In genomic region chr12:46549527-46550265, GRCh38 we compare ENCODE assay signal across 8 cellular contexts.
DNase-seq lines count a peak whose midpoint lies in the region; ATAC-seq, FAIRE-seq and TF ChIP-seq lines count a peak whose summit lies in the region.

No MANE protein-coding gene starts in this region.

- H2AFZ ChIP-seq in endothelial cell of umbilical vein (ENCODE audit: low read depth, low read length), result peak overlapping the region; percentile 54

- H3K9me3 ChIP-seq in endothelial cell of umbilical vein (replicated peaks; ENCODE audit: control insufficient read depth, insufficient read depth, low read length), result no peaks in the 10 kb centered on the region
- no peaks in the 10 kb centered on the region for H3K9me3 ChIP-seq in CD8-positive, alpha-beta T cell (ENCODE audit: low read length)

- H3K4me2 ChIP-seq in endothelial cell of umbilical vein (ENCODE audit: insufficient read depth, low read length), result peak overlapping the region; percentile 11

- TSS peak; percentile 95 for BruUV-seq in endothelial cell of umbilical vein (replicated peaks; lab: Mats Ljungman, UMichigan)

- peaks cover 55% of the 10 kb centered on the region for H3K4me1 Mint-ChIP-seq in T-helper 2 cell treated with Interferon-gamma antibody and Interleukin-4, amounts not matched to agents 5 μg/mL and 100 μg/mL, for 36 hours (ENCODE audit: low read depth)
- H3K4me1 Mint-ChIP-seq in CD8-positive, alpha-beta T cell (ENCODE audit: low read depth), result peaks cover 42% of the 10 kb centered on the region

- H3K27ac ChIP-seq in endothelial cell of umbilical vein (ENCODE audit: insufficient read depth, low read depth, low read length), result peak overlapping the region; percentile 27
- no peak overlapping the region for H3K27ac ChIP-seq in CD8-positive, alpha-beta T cell (ENCODE audit: low read depth, low read length)

- H3K9me1 ChIP-seq in endothelial cell of umbilical vein (replicated peaks; ENCODE audit: control insufficient read depth, extremely low read depth, insufficient read depth, low read length), result no peaks in the 10 kb centered on the region

- CTCF ChIA-PET in endothelial cell of umbilical vein (lab: Charles Lee), result interaction anchor here (1.3 kb wide), 1 partner anchor 108 kb away, joined by 4 read pairs; no protein-coding TSS in a partner anchor
- CTCF ChIA-PET in CD8-positive, alpha-beta T cell (lab: Charles Lee), result interaction anchor here (0.6 kb wide), 1 partner anchor 45 kb away, joined by 3 read pairs; no protein-coding TSS in a partner anchor

- H3K4me3 ChIP-seq in endothelial cell of umbilical vein (replicated peaks in 1 of 3; ENCODE audit: insufficient read depth in 1 of 3, low read depth in 1 of 3, low read length in 3 of 3), result no peak overlapping the region
- no peak overlapping the region for H3K4me3 ChIP-seq in CD8-positive, alpha-beta T cell (ENCODE audit: low read depth, low read length)

- H3K79me2 ChIP-seq in endothelial cell of umbilical vein (ENCODE audit: control insufficient read depth, insufficient read depth, low read length), result no peaks in the 10 kb centered on the region

- H3K4me1 ChIP-seq in endothelial cell of umbilical vein (ENCODE audit: control insufficient read depth, extremely low read depth, insufficient read depth, low read length), result peaks cover 23% of the 10 kb centered on the region
- peaks cover 22% of the 10 kb centered on the region for H3K4me1 ChIP-seq in CD8-positive, alpha-beta T cell (ENCODE audit: insufficient read depth, low read length)

- intact Hi-C loops in endothelial cell of umbilical vein (cut with micrococcal nuclease), result loop anchor here (2.0 kb wide), 1 partner anchor 57 kb away; no protein-coding TSS in a partner anchor
- intact Hi-C loops in CD8-positive, alpha-beta T cell (cut with DNase I, micrococcal nuclease), result loop anchor here in 1 of 2 experiments (5.0 kb wide), 2 partner anchors 38 to 1333 kb away; no protein-coding TSS in a partner anchor

- FAIRE-seq in endothelial cell of umbilical vein (lab: Jason Lieb, UNC), result peak; percentile 18

- no peak for TF ChIP-seq CTCF in endothelial cell of umbilical vein (IDR thresholded peaks at IDR 0.05; ENCODE audit: extremely low read depth in 1 of 2, insufficient read depth in 1 of 2, low read depth in 1 of 2, low read length in 2 of 2)
- no peak for TF ChIP-seq CTCF in CD8-positive, alpha-beta T cell (IDR thresholded peaks at IDR 0.05)

- H3K27me3 ChIP-seq in endothelial cell of umbilical vein (ENCODE audit: control insufficient read depth in 2 of 2, insufficient read depth in 2 of 2, low read length in 2 of 2), result no peaks in the 10 kb centered on the region
- no peaks in the 10 kb centered on the region for H3K27me3 ChIP-seq in CD8-positive, alpha-beta T cell (ENCODE audit: insufficient read depth, low read length)

- dilution Hi-C loops in endothelial cell of umbilical vein (cut with MboI; ENCODE audit: extremely low pct_ligation_motif_present, low sequenced_read_pairs), result no loop called here

- peak overlapping the region; percentile 38 for H3K9ac ChIP-seq in endothelial cell of umbilical vein (replicated peaks; ENCODE audit: extremely low read depth, insufficient read depth, low read length)

- no peaks in the 10 kb centered on the region for H3K36me3 ChIP-seq in endothelial cell of umbilical vein (ENCODE audit: control insufficient read depth in 2 of 2, extremely low read depth in 1 of 2, insufficient read depth in 2 of 2, low read length in 2 of 2)
- no peaks in the 10 kb centered on the region for H3K36me3 ChIP-seq in CD8-positive, alpha-beta T cell (ENCODE audit: insufficient read depth, low read length)

- H3K36me3 Mint-ChIP-seq in T-helper 2 cell treated with Interferon-gamma antibody and Interleukin-4, amounts not matched to agents 5 μg/mL and 100 μg/mL, for 36 hours (ENCODE audit: low read depth), result peaks cover 22% of the 10 kb centered on the region
- H3K36me3 Mint-ChIP-seq in CD8-positive, alpha-beta T cell, result peaks cover 1% of the 10 kb centered on the region

- H3K27ac Mint-ChIP-seq in T-helper 2 cell treated with Interferon-gamma antibody and Interleukin-4, amounts not matched to agents 5 μg/mL and 100 μg/mL, for 36 hours, result peak overlapping the region; percentile 93
- no peak overlapping the region for H3K27ac Mint-ChIP-seq in CD8-positive, alpha-beta T cell

- H3K9me3 Mint-ChIP-seq in T-helper 2 cell treated with Interferon-gamma antibody and Interleukin-4, amounts not matched to agents 5 μg/mL and 100 μg/mL, for 36 hours, result peaks cover 20% of the 10 kb centered on the region
- H3K9me3 Mint-ChIP-seq in CD8-positive, alpha-beta T cell, result no peaks in the 10 kb centered on the region

- H3K4me3 Mint-ChIP-seq in T-helper 2 cell treated with Interferon-gamma antibody and Interleukin-4, amounts not matched to agents 5 μg/mL and 100 μg/mL, for 36 hours, result peak overlapping the region; percentile 61
- H3K4me3 Mint-ChIP-seq in CD8-positive, alpha-beta T cell, result no peak overlapping the region

- no peak for TF ChIP-seq POLR2A in endothelial cell of umbilical vein (IDR thresholded peaks at IDR 0.05; ENCODE audit: low read depth, low read length)

- ATAC-seq in CD8-positive, alpha-beta T cell, result no peak

- POLR2A ChIA-PET in endothelial cell of umbilical vein (lab: Charles Lee), result no interaction called here
- POLR2A ChIA-PET in CD8-positive, alpha-beta T cell (lab: Charles Lee), result no interaction called here

- peak; percentile 6 to 8 for DNase-seq in activated CD4-positive, alpha-beta T cell treated with anti-CD3 and anti-CD28 coated beads for 4 hours
- DNase-seq in activated CD4-positive, alpha-beta T cell treated with anti-CD3 and anti-CD28 coated beads, Interleukin-2, amount 50 U/mL, for 1 hour, result no peak
- DNase-seq in T-helper 2 cell treated with Interferon-gamma antibody and Interleukin-4, amounts not matched to agents 5 μg/mL and 100 μg/mL, for 36 hours (ENCODE audit: low spot score), result peak; percentile 75
- DNase-seq in endothelial cell of umbilical vein (ENCODE audit: low read depth, low spot score) (peak; percentile 61), GOT3 (lab: John Stamatoyannopoulos, UW) (no peak)
- DNase-seq in stimulated activated CD8-positive, alpha-beta memory T cell treated with anti-CD3 and anti-CD28 coated beads, Interleukin-4, amount 100 ng/mL, for 48 hours, result peak; percentile 50
- DNase-seq in CD8-positive, alpha-beta T cell, result no peak
- no peak for DNase-seq in activated effector memory CD4-positive, alpha-beta T cell treated with anti-CD3 and anti-CD28 coated beads, Interleukin-2, amount 50 U/mL, for 16 hours

- H4K20me1 ChIP-seq in endothelial cell of umbilical vein (replicated peaks; ENCODE audit: control insufficient read depth, extremely low read depth, insufficient read depth, low read length), result no peaks in the 10 kb centered on the region

- no peaks in the 10 kb centered on the region for H3K27me3 Mint-ChIP-seq in T-helper 2 cell treated with Interferon-gamma antibody and Interleukin-4, amounts not matched to agents 5 μg/mL and 100 μg/mL, for 36 hours (ENCODE audit: low read depth)
- H3K27me3 Mint-ChIP-seq in CD8-positive, alpha-beta T cell (ENCODE audit: low read depth), result no peaks in the 10 kb centered on the region

TF ChIP-seq in endothelial cell of umbilical vein, 7 proteins besides CTCF, POLR2A, EP300 and RAD21:
- TF ChIP-seq FOS (IDR thresholded peaks at IDR 0.05; ENCODE audit: borderline replicate concordance, insufficient read depth, low read length) (peak; percentile 69), JUN (IDR thresholded peaks at IDR 0.05; ENCODE audit: borderline replicate concordance, insufficient read depth, insufficient read length, low read depth) (peak; percentile 71), MYC (IDR thresholded peaks at IDR 0.05; ENCODE audit: low read depth, low read length) (no peak)

Comparison
In these comparisons a context has a peak if more than half of its experiments do, and no peak if none do; other contexts are left out.
1. DNase-seq: peak in activated CD4-positive, alpha-beta T cell treated with anti-CD3 and anti-CD28 coated beads for 4 hours (2 of 2), T-helper 2 cell treated with Interferon-gamma antibody and Interleukin-4, amounts not matched to agents 5 μg/mL and 100 μg/mL, for 36 hours (single experiment), endothelial cell of umbilical vein (single experiment) and stimulated activated CD8-positive, alpha-beta memory T cell treated with anti-CD3 and anti-CD28 coated beads, Interleukin-4, amount 100 ng/mL, for 48 hours (single experiment); none in activated CD4-positive, alpha-beta T cell treated with anti-CD3 and anti-CD28 coated beads, Interleukin-2, amount 50 U/mL, for 1 hour (single experiment), CD8-positive, alpha-beta T cell (0 of 7), GOT3 (single experiment) and activated effector memory CD4-positive, alpha-beta T cell treated with anti-CD3 and anti-CD28 coated beads, Interleukin-2, amount 50 U/mL, for 16 hours (single experiment).